Comparison of ENCODE assay signal across 1 cellular context in genomic region chr4:140373328-140374129, GRCh38.
TF ChIP-seq lines count a peak whose summit lies in the region.

SCOC (plus strand) TSS chr4:140373646; CDS start chr4:140379171, 5,525 bp downstream.

TF ChIP-seq in HepG2, 621 proteins besides CTCF, POLR2A, EP300 and RAD21 (continued from another document and continues in another):
- TF ChIP-seq ZZZ3 (CRISPR knock-in tag; IDR thresholded peaks at IDR 0.05; ENCODE audit: borderline replicate concordance): peak; percentile 77; the same call in 1 of the 2 replicates
- no peak for TF ChIP-seq SCMH1 (CRISPR knock-in tag; IDR thresholded peaks at IDR 0.05; ENCODE audit: borderline replicate concordance)
- peak; percentile 54; the same call in 1 of the 2 replicates for TF ChIP-seq TBX3 (IDR thresholded peaks at IDR 0.05; ENCODE audit: borderline replicate concordance)
- TF ChIP-seq ZNF17 (CRISPR knock-in tag; IDR thresholded peaks at IDR 0.05): no peak
- peak; percentile 33; the same call in 1 of the 2 replicates for TF ChIP-seq CREM (IDR thresholded peaks at IDR 0.05)
- no peak for TF ChIP-seq CREM (CRISPR knock-in tag; IDR thresholded peaks at IDR 0.05)
- TF ChIP-seq ZNF543 (CRISPR knock-in tag; IDR thresholded peaks at IDR 0.05): peak; percentile 93
- peak; percentile 66; the same call in 1 of the 2 replicates for TF ChIP-seq ZNF609 (CRISPR knock-in tag; IDR thresholded peaks at IDR 0.05; ENCODE audit: borderline replicate concordance)
- TF ChIP-seq KLF15 (CRISPR knock-in tag; IDR thresholded peaks at IDR 0.05; ENCODE audit: borderline replicate concordance): peak; percentile 60; the same call in 1 of the 2 replicates
- TF ChIP-seq MAX (IDR thresholded peaks at IDR 0.05): peak; percentile 77
- peak; percentile 80; the same call in 1 of the 2 replicates for TF ChIP-seq ZNF510 (CRISPR knock-in tag; IDR thresholded peaks at IDR 0.05; ENCODE audit: low read depth)
- peak; percentile 37; the same call in 1 of the 2 replicates for TF ChIP-seq ZNF337 (CRISPR knock-in tag; IDR thresholded peaks at IDR 0.05; ENCODE audit: borderline replicate concordance, low read depth)
- TF ChIP-seq ZBED4 (CRISPR knock-in tag; IDR thresholded peaks at IDR 0.05; ENCODE audit: borderline replicate concordance): no peak
- TF ChIP-seq MTF1 (CRISPR knock-in tag; IDR thresholded peaks at IDR 0.05): peak; percentile 75; the same call in 1 of the 2 replicates
- TF ChIP-seq TFE3 (CRISPR knock-in tag; IDR thresholded peaks at IDR 0.05): no peak
- TF ChIP-seq MIER3 (CRISPR knock-in tag; IDR thresholded peaks at IDR 0.05; ENCODE audit: borderline replicate concordance): no peak
- peak; percentile 71; the same call in 1 of the 2 replicates for TF ChIP-seq MYC (CRISPR knock-in tag; IDR thresholded peaks at IDR 0.05; ENCODE audit: borderline replicate concordance)
- no peak for TF ChIP-seq NFRKB (IDR thresholded peaks at IDR 0.05)
- peak; percentile 82 for TF ChIP-seq BRCA1 (CRISPR knock-in tag; IDR thresholded peaks at IDR 0.05)
- 0 out of 2 replicates have a peak, but pooled peaks have one; percentile 9 for TF ChIP-seq ZNF7 (CRISPR knock-in tag; IDR thresholded peaks at IDR 0.05)
- TF ChIP-seq BHLHE40 (IDR thresholded peaks at IDR 0.05; ENCODE audit: low read length): peak; percentile 83
- TF ChIP-seq ZNF784 (CRISPR knock-in tag; IDR thresholded peaks at IDR 0.05; ENCODE audit: borderline replicate concordance): peak; percentile 78; the same call in 1 of the 2 replicates
- TF ChIP-seq NBN (conservative IDR thresholded peaks at IDR 0.05): no peak
- peak; percentile 72; the same call in 1 of the 2 replicates for TF ChIP-seq LBX2 (CRISPR knock-in tag; IDR thresholded peaks at IDR 0.05; ENCODE audit: borderline replicate concordance)
- TF ChIP-seq KLF16 (CRISPR knock-in tag; IDR thresholded peaks at IDR 0.05): no peak; a peak in 1 of 4 replicates
- peak; percentile 43; the same call in 1 of the 2 replicates for TF ChIP-seq BCL6 (CRISPR knock-in tag; IDR thresholded peaks at IDR 0.05)
- TF ChIP-seq ZNF709 (CRISPR knock-in tag; IDR thresholded peaks at IDR 0.05): peak; percentile 64; the same call in 1 of the 2 replicates
- peak; percentile 47; the same call in 1 of the 2 replicates for TF ChIP-seq ZBTB38 (CRISPR knock-in tag; IDR thresholded peaks at IDR 0.05)
- peak; percentile 20; the same call in 1 of the 2 replicates for TF ChIP-seq CHD2 (IDR thresholded peaks at IDR 0.05; ENCODE audit: low read depth, low read length)
- TF ChIP-seq ZNF350 (CRISPR knock-in tag; IDR thresholded peaks at IDR 0.05; ENCODE audit: borderline replicate concordance, low read depth): peak; percentile 83
- TF ChIP-seq ZNF670 (CRISPR knock-in tag; IDR thresholded peaks at IDR 0.05; ENCODE audit: borderline replicate concordance): 0 out of 2 replicates have a peak, but pooled peaks have one; percentile 14
- TF ChIP-seq ASH2L (IDR thresholded peaks at IDR 0.05; ENCODE audit: insufficient read length, low read depth, low read length): peak; percentile 95
- peak; percentile 73 for TF ChIP-seq ATF7-NPFF (CRISPR knock-in tag; IDR thresholded peaks at IDR 0.05; ENCODE audit: low read depth)
- TF ChIP-seq RNF219 (CRISPR knock-in tag; IDR thresholded peaks at IDR 0.05): peak; percentile 82; the same call in 1 of the 2 replicates
- peak; percentile 65; the same call in 1 of the 2 replicates for TF ChIP-seq BORCS8-MEF2B (CRISPR knock-in tag; IDR thresholded peaks at IDR 0.05)
- TF ChIP-seq DNMT3B (CRISPR knock-in tag; conservative IDR thresholded peaks at IDR 0.05): no peak
- TF ChIP-seq ZNF276 (CRISPR knock-in tag; IDR thresholded peaks at IDR 0.05; ENCODE audit: low read depth): no peak
- TF ChIP-seq POLR2G (IDR thresholded peaks at IDR 0.05; ENCODE audit: low read depth, low read length): peak; percentile 87
- TF ChIP-seq CREB1 (IDR thresholded peaks at IDR 0.05): peak; percentile 59
- TF ChIP-seq CREB1 (CRISPR knock-in tag; IDR thresholded peaks at IDR 0.05): peak; percentile 85
- peak; percentile 77 for TF ChIP-seq HIVEP1 (CRISPR knock-in tag; IDR thresholded peaks at IDR 0.05)
- TF ChIP-seq ZNF687 (CRISPR knock-in tag; IDR thresholded peaks at IDR 0.05): peak; percentile 92
